In the genomic region with DNA sequence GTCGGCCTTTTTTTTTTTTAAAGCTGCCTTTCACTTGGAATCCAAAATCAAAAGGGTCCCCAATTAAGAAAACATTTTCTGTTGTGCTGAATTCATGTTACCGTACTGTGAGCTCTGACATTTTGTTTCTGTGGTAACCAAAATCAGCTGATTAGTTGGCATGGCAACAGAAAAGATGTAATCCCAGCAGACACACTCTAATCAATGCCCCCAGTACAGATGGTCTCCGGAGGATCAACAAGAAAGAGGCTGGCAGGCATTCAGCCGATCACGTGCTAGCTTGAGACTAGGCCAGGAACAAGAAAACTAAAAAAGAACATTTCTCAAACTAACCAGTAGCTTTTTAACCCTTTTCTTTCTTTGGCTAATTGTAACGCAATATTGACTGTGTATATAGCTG, we compare ENCODE assay signal across 20 cellular contexts.
DNase-seq lines count a peak whose midpoint lies in the region; ATAC-seq, FAIRE-seq and TF ChIP-seq lines count a peak whose summit lies in the region.
"Had no signal": no experiment of that assay in that cellular context is flagged by ENCODE, and none has a peak within 500 bp of the region (broad histone marks: within the 10 kb centered on the region; RNA-seq: fewer than 3 reads in every experiment).

No MANE protein-coding gene starts in this region.

- no peak for TF ChIP-seq RAD21 in HepG2 (CRISPR knock-in tag; IDR thresholded peaks at IDR 0.05)

- peaks cover 37% of the 10 kb centered on the region for H3K4me1 Mint-ChIP-seq in neural crest cell

- no peaks in the 10 kb centered on the region for H4K20me1 ChIP-seq in HepG2 (ENCODE audit: insufficient read depth, low read length)

- no peak overlapping the region for H3K4me3 ChIP-seq in BE2C (ENCODE audit: low read depth, low read length)
- H3K4me3 ChIP-seq in HepG2 (replicated peaks in 1 of 3; ENCODE audit: insufficient read depth in 1 of 3, low read depth in 2 of 3, low read length in 3 of 3), result no peak overlapping the region
- H3K4me3 ChIP-seq: PC-9, tibial nerve had no signal

- no peak overlapping the region for H2AFZ ChIP-seq in HepG2 (ENCODE audit: low read length)
- H2AFZ ChIP-seq: PC-9 had no signal

- no peak overlapping the region for H3K9ac ChIP-seq in HepG2 (ENCODE audit: insufficient read depth, low read depth, low read length)

- no peaks in the 10 kb centered on the region for H3K79me2 ChIP-seq in HepG2 (ENCODE audit: insufficient read depth, low read length)

- TF ChIP-seq POLR2A in HepG2 (IDR thresholded peaks at IDR 0.05; ENCODE audit: insufficient read depth in 1 of 2, low read depth in 2 of 2, low read length in 2 of 2), result no peak

- no peaks in the 10 kb centered on the region for H3K27me3 Mint-ChIP-seq in neural crest cell (ENCODE audit: low read depth)
- H3K27me3 Mint-ChIP-seq: activated T-cell treated with anti-CD3 and anti-CD28 coated beads, Interleukin-2, amount 50 U/mL, for 24 hours had no signal

- peak; percentile 63 for DNase-seq in BE2C
- peak; percentile 21 for DNase-seq in SK-MEL-5 (ENCODE audit: low read depth, low spot score)
- DNase-seq in foreskin melanocyte, result peak; percentile 69
- peak; percentile 17 for DNase-seq in neural crest cell (ENCODE audit: low read depth, low spot score)
- no peak for DNase-seq in HepG2 (ENCODE audit: low spot score)
- no peak for DNase-seq in RKO (ENCODE audit: low spot score)
- DNase-seq: activated CD4-positive, alpha-beta T cell treated with anti-CD3 and anti-CD28 coated beads for 4 hours; activated T-cell treated with anti-CD3 and anti-CD28 coated beads, Interleukin-2, amount 50 U/mL, for 24 hours; amniotic stem cell; dermis blood vessel endothelial cell; foreskin fibroblast; left colon; NCI-H2081 treated with DMSO at 0.1 percent for 48 hours; PC-9; stimulated activated CD4-positive, alpha-beta T cell treated with anti-CD3 and anti-CD28 coated beads, Interleukin-15, amount 100 ng/mL, for 24 hours had no signal

- no peaks in the 10 kb centered on the region for H3K9me3 ChIP-seq in BE2C
- H3K9me3 ChIP-seq in HepG2 (ENCODE audit: low read length), result no peaks in the 10 kb centered on the region
- H3K9me3 ChIP-seq: neutrophil, tibial nerve had no signal

- no peak for FAIRE-seq in HepG2 (lab: Jason Lieb, UNC)

- TF ChIP-seq CTCF in BE2C (IDR thresholded peaks at IDR 0.05; ENCODE audit: low read depth, low read length) (no peak), neural crest cell (conservative IDR thresholded peaks at IDR 0.05) (no peak), HepG2 (CRISPR knock-in tag; IDR thresholded peaks at IDR 0.05) (no peak)

- ATAC-seq in HepG2 (no peak), HG03025 (IDR thresholded peaks at IDR 0.05; ENCODE audit: low FRiP score, unreplicated experiment) (no peak)
- no peak for ATAC-seq in activated CD4-positive, CD25-positive, alpha-beta regulatory T cell treated with anti-CD3 and anti-CD28 coated beads, Interleukin-2, amount 50 U/mL, for 24 hours
- ATAC-seq: left colon had no signal

- in situ Hi-C loops in SK-MEL-5 (cut with HindIII; ENCODE audit: low pct_unique_long_range_greater_than_20kb, low sequenced_read_pairs) (no loop called here), HepG2 (cut with HindIII; ENCODE audit: extremely low pct_ligation_motif_present, low pct_unique_long_range_greater_than_20kb) (no loop called here)

- H3K27ac Mint-ChIP-seq in neural crest cell (ENCODE audit: unreplicated experiment), result peak overlapping the region; percentile 31
- H3K27ac Mint-ChIP-seq: activated T-cell treated with anti-CD3 and anti-CD28 coated beads, Interleukin-2, amount 50 U/mL, for 24 hours; T-helper 1 cell treated with Interleukin-12 subunit alpha and Interleukin-12 subunit beta and Interleukin-4 antibody, amounts not matched to agents 30 μg/mL and 1 μg/mL, for 36 hours had no signal

- CTCF ChIA-PET in HepG2 (lab: Yijun Ruan, JAX; ENCODE audit: low intra/inter-chr PET ratio, low total read pairs), result no interaction called here

- H3K27me3 ChIP-seq in BE2C, result no peaks in the 10 kb centered on the region
- H3K27me3 ChIP-seq in HepG2 (ENCODE audit: control insufficient read depth in 1 of 2, insufficient read depth in 2 of 2, low read length in 2 of 2), result peaks cover 0 to 11% of the 10 kb centered on the region in 2 experiments; a peak in 2 of 5 replicates
- H3K27me3 ChIP-seq: neutrophil, tibial nerve had no signal

- intact Hi-C loops in HepG2 (cut with micrococcal nuclease; ENCODE audit: unreplicated experiment), result no loop called here

- H3K36me3 Mint-ChIP-seq in neural crest cell (ENCODE audit: low read depth), result no peaks in the 10 kb centered on the region

- peaks cover 2% of the 10 kb centered on the region; the same call in 1 of the 2 replicates for H3K4me1 ChIP-seq in BE2C
- no peaks in the 10 kb centered on the region for H3K4me1 ChIP-seq in HepG2 (ENCODE audit: insufficient read depth, low read length)

- WGBS in HepG2 (ENCODE audit: low lambda C conversion rate), result 3% methylated on average over 6 of the region's 6 CpGs

- no peaks in the 10 kb centered on the region for H3K9me3 Mint-ChIP-seq in neural crest cell
- H3K9me3 Mint-ChIP-seq: activated T-cell treated with anti-CD3 and anti-CD28 coated beads, Interleukin-2, amount 50 U/mL, for 24 hours; T-helper 1 cell treated with Interleukin-12 subunit alpha and Interleukin-12 subunit beta and Interleukin-4 antibody, amounts not matched to agents 30 μg/mL and 1 μg/mL, for 36 hours had no signal

- H3K4me2 ChIP-seq in HepG2 (ENCODE audit: low read depth, low read length), result no peak overlapping the region
- H3K4me2 ChIP-seq: PC-9 had no signal

- H3K27ac ChIP-seq in HepG2 (ENCODE audit: extremely low read length, insufficient read depth, low read length), result no peak overlapping the region
- H3K27ac ChIP-seq: neutrophil, PC-9, tibial nerve had no signal

- peak overlapping the region; percentile 24 for H3K4me3 Mint-ChIP-seq in neural crest cell
- H3K4me3 Mint-ChIP-seq: activated T-cell treated with anti-CD3 and anti-CD28 coated beads, Interleukin-2, amount 50 U/mL, for 24 hours; T-helper 1 cell treated with Interleukin-12 subunit alpha and Interleukin-12 subunit beta and Interleukin-4 antibody, amounts not matched to agents 30 μg/mL and 1 μg/mL, for 36 hours had no signal

- POLR2A ChIA-PET in HepG2 (lab: Yijun Ruan, JAX), result no interaction called here

- H3K36me3 ChIP-seq in BE2C, result no peaks in the 10 kb centered on the region
- H3K36me3 ChIP-seq in HepG2 (replicated peaks in 1 of 2; ENCODE audit: control insufficient read depth in 1 of 2, insufficient read depth in 2 of 2, low read length in 2 of 2), result no peaks in the 10 kb centered on the region
- H3K36me3 ChIP-seq: neutrophil, tibial nerve had no signal

- BruUV-seq in HepG2 (replicated peaks; lab: Mats Ljungman, UMichigan), result no TSS peak

- no peak for TF ChIP-seq EP300 in HepG2 (IDR thresholded peaks at IDR 0.05; ENCODE audit: low read depth in 2 of 2, low read length in 2 of 2)
- TF ChIP-seq EP300 in HepG2 (CRISPR knock-in tag; IDR thresholded peaks at IDR 0.05; ENCODE audit: borderline replicate concordance), result no peak

TF ChIP-seq in HepG2, 621 proteins besides CTCF, POLR2A, EP300 and RAD21 (continues in another document):
- TF ChIP-seq ZMAT5 (CRISPR knock-in tag; IDR thresholded peaks at IDR 0.05; ENCODE audit: borderline replicate concordance, low read depth), result no peak
- TF ChIP-seq ZNF740 (CRISPR knock-in tag; IDR thresholded peaks at IDR 0.05), result no peak
- TF ChIP-seq ZNF17 (CRISPR knock-in tag; IDR thresholded peaks at IDR 0.05), result no peak
- TF ChIP-seq XRCC5 (optimal IDR thresholded peaks at IDR 0.05; ENCODE audit: low read length), result no peak
- no peak for TF ChIP-seq CBFB (CRISPR knock-in tag; IDR thresholded peaks at IDR 0.05)
- TF ChIP-seq PRMT3 (CRISPR knock-in tag; IDR thresholded peaks at IDR 0.05; ENCODE audit: borderline replicate concordance, low read depth), result no peak
- no peak for TF ChIP-seq CENPBD1 (CRISPR knock-in tag; IDR thresholded peaks at IDR 0.05; ENCODE audit: borderline replicate concordance, low read depth)
- TF ChIP-seq ZNF280D (CRISPR knock-in tag; IDR thresholded peaks at IDR 0.05), result no peak
- TF ChIP-seq MAFF (IDR thresholded peaks at IDR 0.05; ENCODE audit: low read depth, low read length), result no peak
- TF ChIP-seq MXD1 (CRISPR knock-in tag; IDR thresholded peaks at IDR 0.05), result no peak

Comparison
In these comparisons a context has a peak if more than half of its experiments do, and no peak if none do; other contexts are left out.
1. DNase-seq: peak in BE2C (single experiment), SK-MEL-5 (single experiment), foreskin melanocyte (single experiment) and neural crest cell (single experiment); none in HepG2 (single experiment) and RKO (single experiment).